Comparison of ENCODE assay signal across 1 cellular context in the genomic region with DNA sequence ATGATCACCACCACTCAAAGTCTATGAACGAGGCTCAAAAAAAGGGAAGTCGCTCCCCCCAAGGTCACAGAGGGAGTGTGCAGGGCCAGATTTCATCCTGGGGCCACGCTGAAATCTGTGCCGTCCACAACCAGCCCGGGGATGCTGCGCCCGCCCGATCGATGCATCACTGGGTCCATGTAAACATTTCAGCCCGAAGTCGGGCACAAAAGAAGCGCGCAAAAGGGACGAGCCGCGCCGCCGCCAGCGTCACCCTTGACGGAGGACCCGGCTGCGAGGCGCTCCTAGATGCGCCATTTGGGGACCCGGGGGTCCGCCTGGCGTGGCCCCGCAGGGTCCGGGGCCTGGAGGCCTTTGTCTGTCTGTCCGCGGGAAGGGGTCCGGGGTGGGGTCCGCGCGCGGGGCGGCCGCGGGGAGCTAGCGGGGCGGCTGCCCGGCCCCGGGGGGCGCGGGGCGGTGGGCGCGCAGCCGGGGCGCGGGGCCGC.
A peak's percentile ranks its signal among the peaks of the same experiment; 100 is the strongest.
TF ChIP-seq lines count a peak whose summit lies in the region.

No MANE protein-coding gene starts in this region.

TF ChIP-seq in HepG2, 621 proteins besides CTCF, POLR2A, EP300 and RAD21 (continued from another document and continues in another):
- TF ChIP-seq, protein P1, sequence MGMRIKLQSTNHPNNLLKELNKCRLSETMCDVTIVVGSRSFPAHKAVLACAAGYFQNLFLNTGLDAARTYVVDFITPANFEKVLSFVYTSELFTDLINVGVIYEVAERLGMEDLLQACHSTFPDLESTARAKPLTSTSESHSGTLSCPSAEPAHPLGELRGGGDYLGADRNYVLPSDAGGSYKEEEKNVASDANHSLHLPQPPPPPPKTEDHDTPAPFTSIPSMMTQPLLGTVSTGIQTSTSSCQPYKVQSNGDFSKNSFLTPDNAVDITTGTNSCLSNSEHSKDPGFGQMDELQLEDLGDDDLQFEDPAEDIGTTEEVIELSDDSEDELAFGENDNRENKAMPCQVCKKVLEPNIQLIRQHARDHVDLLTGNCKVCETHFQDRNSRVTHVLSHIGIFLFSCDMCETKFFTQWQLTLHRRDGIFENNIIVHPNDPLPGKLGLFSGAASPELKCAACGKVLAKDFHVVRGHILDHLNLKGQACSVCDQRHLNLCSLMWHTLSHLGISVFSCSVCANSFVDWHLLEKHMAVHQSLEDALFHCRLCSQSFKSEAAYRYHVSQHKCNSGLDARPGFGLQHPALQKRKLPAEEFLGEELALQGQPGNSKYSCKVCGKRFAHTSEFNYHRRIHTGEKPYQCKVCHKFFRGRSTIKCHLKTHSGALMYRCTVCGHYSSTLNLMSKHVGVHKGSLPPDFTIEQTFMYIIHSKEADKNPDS (CRISPR knock-in tag; IDR thresholded peaks at IDR 0.05) = no peak
- TF ChIP-seq ZNF264 (CRISPR knock-in tag; IDR thresholded peaks at IDR 0.05) (0 out of 2 replicates have a peak, but pooled peaks have one; percentile 36), HNF4A (CRISPR knock-in tag; IDR thresholded peaks at IDR 0.05) (0 out of 2 replicates have a peak, but pooled peaks have one; percentile 50), HES4 (CRISPR knock-in tag; IDR thresholded peaks at IDR 0.05; ENCODE audit: borderline replicate concordance) (no peak), SALL1 (CRISPR knock-in tag; IDR thresholded peaks at IDR 0.05) (no peak), KDM5B (CRISPR knock-in tag; IDR thresholded peaks at IDR 0.05; ENCODE audit: borderline replicate concordance) (no peak), MAFK (conservative IDR thresholded peaks at IDR 0.05 in 1 of 2, IDR thresholded peaks at IDR 0.05 in 1 of 2; ENCODE audit: low read length in 2 of 2) (no peak), STAG1 (CRISPR knock-in tag; IDR thresholded peaks at IDR 0.05) (no peak), ZNF121 (CRISPR knock-in tag; IDR thresholded peaks at IDR 0.05) (0 out of 2 replicates have a peak, but pooled peaks have one; percentile 36), ZSCAN25 (CRISPR knock-in tag; IDR thresholded peaks at IDR 0.05) (no peak), ZNF256 (CRISPR knock-in tag; conservative IDR thresholded peaks at IDR 0.05) (0 out of 2 replicates have a peak, but pooled peaks have one; percentile 36), ZNF17 (CRISPR knock-in tag; IDR thresholded peaks at IDR 0.05) (no peak), CREB1 (IDR thresholded peaks at IDR 0.05) (no peak), CREB1 (CRISPR knock-in tag; IDR thresholded peaks at IDR 0.05) (no peak), FOXA3 (CRISPR knock-in tag; IDR thresholded peaks at IDR 0.05) (peak; percentile 29; the same call in 1 of the 2 replicates), MXI1 (IDR thresholded peaks at IDR 0.05; ENCODE audit: borderline replicate concordance, low read depth, low read length) (peak; percentile 66; the same call in 1 of the 3 replicates)
- TF ChIP-seq, protein P2, sequence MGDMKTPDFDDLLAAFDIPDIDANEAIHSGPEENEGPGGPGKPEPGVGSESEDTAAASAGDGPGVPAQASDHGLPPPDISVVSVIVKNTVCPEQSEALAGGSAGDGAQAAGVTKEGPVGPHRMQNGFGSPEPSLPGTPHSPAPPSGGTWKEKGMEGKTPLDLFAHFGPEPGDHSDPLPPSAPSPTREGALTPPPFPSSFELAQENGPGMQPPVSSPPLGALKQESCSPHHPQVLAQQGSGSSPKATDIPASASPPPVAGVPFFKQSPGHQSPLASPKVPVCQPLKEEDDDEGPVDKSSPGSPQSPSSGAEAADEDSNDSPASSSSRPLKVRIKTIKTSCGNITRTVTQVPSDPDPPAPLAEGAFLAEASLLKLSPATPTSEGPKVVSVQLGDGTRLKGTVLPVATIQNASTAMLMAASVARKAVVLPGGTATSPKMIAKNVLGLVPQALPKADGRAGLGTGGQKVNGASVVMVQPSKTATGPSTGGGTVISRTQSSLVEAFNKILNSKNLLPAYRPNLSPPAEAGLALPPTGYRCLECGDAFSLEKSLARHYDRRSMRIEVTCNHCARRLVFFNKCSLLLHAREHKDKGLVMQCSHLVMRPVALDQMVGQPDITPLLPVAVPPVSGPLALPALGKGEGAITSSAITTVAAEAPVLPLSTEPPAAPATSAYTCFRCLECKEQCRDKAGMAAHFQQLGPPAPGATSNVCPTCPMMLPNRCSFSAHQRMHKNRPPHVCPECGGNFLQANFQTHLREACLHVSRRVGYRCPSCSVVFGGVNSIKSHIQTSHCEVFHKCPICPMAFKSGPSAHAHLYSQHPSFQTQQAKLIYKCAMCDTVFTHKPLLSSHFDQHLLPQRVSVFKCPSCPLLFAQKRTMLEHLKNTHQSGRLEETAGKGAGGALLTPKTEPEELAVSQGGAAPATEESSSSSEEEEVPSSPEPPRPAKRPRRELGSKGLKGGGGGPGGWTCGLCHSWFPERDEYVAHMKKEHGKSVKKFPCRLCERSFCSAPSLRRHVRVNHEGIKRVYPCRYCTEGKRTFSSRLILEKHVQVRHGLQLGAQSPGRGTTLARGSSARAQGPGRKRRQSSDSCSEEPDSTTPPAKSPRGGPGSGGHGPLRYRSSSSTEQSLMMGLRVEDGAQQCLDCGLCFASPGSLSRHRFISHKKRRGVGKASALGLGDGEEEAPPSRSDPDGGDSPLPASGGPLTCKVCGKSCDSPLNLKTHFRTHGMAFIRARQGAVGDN (CRISPR knock-in tag; IDR thresholded peaks at IDR 0.05) = peak; percentile 62
- TF ChIP-seq, protein P3, sequence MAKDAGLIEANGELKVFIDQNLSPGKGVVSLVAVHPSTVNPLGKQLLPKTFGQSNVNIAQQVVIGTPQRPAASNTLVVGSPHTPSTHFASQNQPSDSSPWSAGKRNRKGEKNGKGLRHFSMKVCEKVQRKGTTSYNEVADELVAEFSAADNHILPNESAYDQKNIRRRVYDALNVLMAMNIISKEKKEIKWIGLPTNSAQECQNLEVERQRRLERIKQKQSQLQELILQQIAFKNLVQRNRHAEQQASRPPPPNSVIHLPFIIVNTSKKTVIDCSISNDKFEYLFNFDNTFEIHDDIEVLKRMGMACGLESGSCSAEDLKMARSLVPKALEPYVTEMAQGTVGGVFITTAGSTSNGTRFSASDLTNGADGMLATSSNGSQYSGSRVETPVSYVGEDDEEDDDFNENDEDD (CRISPR knock-in tag; IDR thresholded peaks at IDR 0.05; ENCODE audit: borderline replicate concordance) = peak; percentile 29; the same call in 1 of the 2 replicates
- TF ChIP-seq, protein P4, sequence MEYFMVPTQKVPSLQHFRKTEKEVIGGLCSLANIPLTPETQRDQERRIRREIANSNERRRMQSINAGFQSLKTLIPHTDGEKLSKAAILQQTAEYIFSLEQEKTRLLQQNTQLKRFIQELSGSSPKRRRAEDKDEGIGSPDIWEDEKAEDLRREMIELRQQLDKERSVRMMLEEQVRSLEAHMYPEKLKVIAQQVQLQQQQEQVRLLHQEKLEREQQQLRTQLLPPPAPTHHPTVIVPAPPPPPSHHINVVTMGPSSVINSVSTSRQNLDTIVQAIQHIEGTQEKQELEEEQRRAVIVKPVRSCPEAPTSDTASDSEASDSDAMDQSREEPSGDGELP (IDR thresholded peaks at IDR 0.05; ENCODE audit: borderline replicate concordance, low read depth) = no peak
- TF ChIP-seq, protein P5, sequence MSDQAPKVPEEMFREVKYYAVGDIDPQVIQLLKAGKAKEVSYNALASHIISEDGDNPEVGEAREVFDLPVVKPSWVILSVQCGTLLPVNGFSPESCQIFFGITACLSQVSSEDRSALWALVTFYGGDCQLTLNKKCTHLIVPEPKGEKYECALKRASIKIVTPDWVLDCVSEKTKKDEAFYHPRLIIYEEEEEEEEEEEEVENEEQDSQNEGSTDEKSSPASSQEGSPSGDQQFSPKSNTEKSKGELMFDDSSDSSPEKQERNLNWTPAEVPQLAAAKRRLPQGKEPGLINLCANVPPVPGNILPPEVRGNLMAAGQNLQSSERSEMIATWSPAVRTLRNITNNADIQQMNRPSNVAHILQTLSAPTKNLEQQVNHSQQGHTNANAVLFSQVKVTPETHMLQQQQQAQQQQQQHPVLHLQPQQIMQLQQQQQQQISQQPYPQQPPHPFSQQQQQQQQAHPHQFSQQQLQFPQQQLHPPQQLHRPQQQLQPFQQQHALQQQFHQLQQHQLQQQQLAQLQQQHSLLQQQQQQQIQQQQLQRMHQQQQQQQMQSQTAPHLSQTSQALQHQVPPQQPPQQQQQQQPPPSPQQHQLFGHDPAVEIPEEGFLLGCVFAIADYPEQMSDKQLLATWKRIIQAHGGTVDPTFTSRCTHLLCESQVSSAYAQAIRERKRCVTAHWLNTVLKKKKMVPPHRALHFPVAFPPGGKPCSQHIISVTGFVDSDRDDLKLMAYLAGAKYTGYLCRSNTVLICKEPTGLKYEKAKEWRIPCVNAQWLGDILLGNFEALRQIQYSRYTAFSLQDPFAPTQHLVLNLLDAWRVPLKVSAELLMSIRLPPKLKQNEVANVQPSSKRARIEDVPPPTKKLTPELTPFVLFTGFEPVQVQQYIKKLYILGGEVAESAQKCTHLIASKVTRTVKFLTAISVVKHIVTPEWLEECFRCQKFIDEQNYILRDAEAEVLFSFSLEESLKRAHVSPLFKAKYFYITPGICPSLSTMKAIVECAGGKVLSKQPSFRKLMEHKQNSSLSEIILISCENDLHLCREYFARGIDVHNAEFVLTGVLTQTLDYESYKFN (CRISPR knock-in tag; conservative IDR thresholded peaks at IDR 0.05) = no peak
- TF ChIP-seq, protein P6, sequence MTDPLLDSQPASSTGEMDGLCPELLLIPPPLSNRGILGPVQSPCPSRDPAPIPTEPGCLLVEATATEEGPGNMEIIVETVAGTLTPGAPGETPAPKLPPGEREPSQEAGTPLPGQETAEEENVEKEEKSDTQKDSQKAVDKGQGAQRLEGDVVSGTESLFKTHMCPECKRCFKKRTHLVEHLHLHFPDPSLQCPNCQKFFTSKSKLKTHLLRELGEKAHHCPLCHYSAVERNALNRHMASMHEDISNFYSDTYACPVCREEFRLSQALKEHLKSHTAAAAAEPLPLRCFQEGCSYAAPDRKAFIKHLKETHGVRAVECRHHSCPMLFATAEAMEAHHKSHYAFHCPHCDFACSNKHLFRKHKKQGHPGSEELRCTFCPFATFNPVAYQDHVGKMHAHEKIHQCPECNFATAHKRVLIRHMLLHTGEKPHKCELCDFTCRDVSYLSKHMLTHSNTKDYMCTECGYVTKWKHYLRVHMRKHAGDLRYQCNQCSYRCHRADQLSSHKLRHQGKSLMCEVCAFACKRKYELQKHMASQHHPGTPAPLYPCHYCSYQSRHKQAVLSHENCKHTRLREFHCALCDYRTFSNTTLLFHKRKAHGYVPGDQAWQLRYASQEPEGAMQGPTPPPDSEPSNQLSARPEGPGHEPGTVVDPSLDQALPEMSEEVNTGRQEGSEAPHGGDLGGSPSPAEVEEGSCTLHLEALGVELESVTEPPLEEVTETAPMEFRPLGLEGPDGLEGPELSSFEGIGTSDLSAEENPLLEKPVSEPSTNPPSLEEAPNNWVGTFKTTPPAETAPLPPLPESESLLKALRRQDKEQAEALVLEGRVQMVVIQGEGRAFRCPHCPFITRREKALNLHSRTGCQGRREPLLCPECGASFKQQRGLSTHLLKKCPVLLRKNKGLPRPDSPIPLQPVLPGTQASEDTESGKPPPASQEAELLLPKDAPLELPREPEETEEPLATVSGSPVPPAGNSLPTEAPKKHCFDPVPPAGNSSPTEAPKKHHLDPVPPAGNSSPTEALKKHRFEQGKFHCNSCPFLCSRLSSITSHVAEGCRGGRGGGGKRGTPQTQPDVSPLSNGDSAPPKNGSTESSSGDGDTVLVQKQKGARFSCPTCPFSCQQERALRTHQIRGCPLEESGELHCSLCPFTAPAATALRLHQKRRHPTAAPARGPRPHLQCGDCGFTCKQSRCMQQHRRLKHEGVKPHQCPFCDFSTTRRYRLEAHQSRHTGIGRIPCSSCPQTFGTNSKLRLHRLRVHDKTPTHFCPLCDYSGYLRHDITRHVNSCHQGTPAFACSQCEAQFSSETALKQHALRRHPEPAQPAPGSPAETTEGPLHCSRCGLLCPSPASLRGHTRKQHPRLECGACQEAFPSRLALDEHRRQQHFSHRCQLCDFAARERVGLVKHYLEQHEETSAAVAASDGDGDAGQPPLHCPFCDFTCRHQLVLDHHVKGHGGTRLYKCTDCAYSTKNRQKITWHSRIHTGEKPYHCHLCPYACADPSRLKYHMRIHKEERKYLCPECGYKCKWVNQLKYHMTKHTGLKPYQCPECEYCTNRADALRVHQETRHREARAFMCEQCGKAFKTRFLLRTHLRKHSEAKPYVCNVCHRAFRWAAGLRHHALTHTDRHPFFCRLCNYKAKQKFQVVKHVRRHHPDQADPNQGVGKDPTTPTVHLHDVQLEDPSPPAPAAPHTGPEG (CRISPR knock-in tag; IDR thresholded peaks at IDR 0.05) = peak; percentile 98
- TF ChIP-seq, protein P7, sequence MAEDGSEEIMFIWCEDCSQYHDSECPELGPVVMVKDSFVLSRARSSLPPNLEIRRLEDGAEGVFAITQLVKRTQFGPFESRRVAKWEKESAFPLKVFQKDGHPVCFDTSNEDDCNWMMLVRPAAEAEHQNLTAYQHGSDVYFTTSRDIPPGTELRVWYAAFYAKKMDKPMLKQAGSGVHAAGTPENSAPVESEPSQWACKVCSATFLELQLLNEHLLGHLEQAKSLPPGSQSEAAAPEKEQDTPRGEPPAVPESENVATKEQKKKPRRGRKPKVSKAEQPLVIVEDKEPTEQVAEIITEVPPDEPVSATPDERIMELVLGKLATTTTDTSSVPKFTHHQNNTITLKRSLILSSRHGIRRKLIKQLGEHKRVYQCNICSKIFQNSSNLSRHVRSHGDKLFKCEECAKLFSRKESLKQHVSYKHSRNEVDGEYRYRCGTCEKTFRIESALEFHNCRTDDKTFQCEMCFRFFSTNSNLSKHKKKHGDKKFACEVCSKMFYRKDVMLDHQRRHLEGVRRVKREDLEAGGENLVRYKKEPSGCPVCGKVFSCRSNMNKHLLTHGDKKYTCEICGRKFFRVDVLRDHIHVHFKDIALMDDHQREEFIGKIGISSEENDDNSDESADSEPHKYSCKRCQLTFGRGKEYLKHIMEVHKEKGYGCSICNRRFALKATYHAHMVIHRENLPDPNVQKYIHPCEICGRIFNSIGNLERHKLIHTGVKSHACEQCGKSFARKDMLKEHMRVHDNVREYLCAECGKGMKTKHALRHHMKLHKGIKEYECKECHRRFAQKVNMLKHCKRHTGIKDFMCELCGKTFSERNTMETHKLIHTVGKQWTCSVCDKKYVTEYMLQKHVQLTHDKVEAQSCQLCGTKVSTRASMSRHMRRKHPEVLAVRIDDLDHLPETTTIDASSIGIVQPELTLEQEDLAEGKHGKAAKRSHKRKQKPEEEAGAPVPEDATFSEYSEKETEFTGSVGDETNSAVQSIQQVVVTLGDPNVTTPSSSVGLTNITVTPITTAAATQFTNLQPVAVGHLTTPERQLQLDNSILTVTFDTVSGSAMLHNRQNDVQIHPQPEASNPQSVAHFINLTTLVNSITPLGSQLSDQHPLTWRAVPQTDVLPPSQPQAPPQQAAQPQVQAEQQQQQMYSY (CRISPR knock-in tag; IDR thresholded peaks at IDR 0.05) = no peak
